1 cellular context compared by ENCODE assay signal in the genomic region with DNA sequence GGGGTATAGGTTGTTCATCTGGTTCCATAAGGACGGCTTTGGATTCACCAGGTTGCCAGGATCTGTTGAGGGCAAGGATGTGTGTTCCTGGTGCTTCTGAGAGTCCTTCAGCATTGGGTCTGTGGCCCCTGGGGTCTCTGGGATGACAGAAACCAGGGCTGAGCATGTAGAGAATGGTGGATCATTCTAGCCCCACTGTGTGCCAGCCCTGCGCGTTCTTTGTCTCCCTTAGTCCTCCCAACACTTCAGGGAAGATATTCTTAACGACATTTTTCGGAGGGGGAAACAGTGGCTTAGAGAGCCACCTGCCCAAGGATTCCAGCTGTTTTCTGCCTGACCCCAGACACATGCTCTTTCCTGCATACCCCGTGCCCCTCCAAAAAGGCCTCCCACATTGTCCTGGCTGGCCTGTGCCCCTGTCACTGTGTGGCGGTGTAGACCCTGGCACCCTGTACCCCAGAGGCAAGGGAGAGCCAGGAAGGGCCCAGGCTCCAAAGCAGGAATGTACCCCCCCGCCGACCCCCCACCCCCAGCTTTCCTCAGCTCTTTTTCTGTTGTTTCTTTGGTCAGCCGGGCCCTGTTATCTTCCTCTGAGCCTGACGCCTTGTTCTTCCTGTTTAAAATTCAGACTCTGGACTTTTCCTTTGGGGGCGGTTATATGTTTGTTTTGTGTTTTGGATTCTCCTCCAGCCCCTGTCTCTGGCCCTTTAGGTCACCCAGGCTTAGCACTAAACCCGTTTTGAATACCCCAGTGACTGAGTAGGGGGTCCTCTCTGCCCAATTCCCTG.
TF ChIP-seq lines count a peak whose summit lies in the region.

No MANE protein-coding gene starts in this region.

TF ChIP-seq in GM23338, 12 proteins besides CTCF, POLR2A, EP300 and RAD21 (continued from another document):
- TF ChIP-seq, protein P1, sequence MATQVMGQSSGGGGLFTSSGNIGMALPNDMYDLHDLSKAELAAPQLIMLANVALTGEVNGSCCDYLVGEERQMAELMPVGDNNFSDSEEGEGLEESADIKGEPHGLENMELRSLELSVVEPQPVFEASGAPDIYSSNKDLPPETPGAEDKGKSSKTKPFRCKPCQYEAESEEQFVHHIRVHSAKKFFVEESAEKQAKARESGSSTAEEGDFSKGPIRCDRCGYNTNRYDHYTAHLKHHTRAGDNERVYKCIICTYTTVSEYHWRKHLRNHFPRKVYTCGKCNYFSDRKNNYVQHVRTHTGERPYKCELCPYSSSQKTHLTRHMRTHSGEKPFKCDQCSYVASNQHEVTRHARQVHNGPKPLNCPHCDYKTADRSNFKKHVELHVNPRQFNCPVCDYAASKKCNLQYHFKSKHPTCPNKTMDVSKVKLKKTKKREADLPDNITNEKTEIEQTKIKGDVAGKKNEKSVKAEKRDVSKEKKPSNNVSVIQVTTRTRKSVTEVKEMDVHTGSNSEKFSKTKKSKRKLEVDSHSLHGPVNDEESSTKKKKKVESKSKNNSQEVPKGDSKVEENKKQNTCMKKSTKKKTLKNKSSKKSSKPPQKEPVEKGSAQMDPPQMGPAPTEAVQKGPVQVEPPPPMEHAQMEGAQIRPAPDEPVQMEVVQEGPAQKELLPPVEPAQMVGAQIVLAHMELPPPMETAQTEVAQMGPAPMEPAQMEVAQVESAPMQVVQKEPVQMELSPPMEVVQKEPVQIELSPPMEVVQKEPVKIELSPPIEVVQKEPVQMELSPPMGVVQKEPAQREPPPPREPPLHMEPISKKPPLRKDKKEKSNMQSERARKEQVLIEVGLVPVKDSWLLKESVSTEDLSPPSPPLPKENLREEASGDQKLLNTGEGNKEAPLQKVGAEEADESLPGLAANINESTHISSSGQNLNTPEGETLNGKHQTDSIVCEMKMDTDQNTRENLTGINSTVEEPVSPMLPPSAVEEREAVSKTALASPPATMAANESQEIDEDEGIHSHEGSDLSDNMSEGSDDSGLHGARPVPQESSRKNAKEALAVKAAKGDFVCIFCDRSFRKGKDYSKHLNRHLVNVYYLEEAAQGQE (IDR thresholded peaks at IDR 0.05; ENCODE audit: unreplicated experiment): no peak
- no peak for TF ChIP-seq EZH2 (IDR thresholded peaks at IDR 0.05; ENCODE audit: low read depth, unreplicated experiment)
- TF ChIP-seq ZNF114 (CRISPR knock-in tag; IDR thresholded peaks at IDR 0.05): no peak
- TF ChIP-seq EZH2phosphoT487 (IDR thresholded peaks at IDR 0.05; ENCODE audit: unreplicated experiment): no peak
